1 cellular context compared by ENCODE assay signal in the genomic region with DNA sequence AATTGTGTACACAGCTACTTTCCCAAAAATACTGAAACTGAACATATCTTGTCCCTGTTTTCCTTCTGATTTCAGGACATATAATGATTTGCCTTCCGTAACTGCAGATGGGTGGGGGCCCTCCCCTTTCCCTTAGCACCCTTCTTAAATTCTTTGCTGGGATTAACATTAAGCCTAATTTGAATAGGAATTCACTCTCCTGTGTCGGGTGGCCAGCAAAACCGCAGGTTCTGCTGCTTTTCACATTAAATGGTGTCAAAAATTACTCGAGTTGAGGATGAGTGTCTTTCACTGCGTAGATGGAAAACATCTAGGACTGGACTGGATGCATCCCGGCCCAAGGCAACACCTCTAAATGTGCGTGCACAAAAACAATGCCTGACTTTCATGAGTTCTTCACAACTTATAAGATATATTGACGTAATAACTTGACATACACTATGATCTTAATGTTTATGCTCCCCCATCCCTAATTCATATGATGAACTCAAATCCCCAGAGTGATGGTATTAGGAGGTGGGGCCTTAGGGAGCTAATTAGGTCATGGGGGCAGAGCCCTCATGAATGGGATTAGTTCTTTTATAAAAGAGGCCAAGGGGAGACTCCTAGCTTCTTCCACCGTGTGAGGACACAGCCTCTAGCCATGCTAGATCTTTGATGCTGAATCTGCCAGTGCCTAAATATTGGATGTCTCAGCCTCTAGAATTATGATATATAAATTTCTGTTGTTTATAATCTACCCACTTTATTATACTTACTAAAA.
TF ChIP-seq lines count a peak whose summit lies in the region.

No MANE protein-coding gene starts in this region.

TF ChIP-seq in WTC11, 78 proteins besides CTCF, POLR2A, EP300 and RAD21 (continued from another document):
- TF ChIP-seq ZNF219 (CRISPR knock-in tag; IDR thresholded peaks at IDR 0.05; ENCODE audit: borderline replicate concordance) (no peak), PRRX2 (CRISPR knock-in tag; IDR thresholded peaks at IDR 0.05) (no peak), TCF7 (CRISPR knock-in tag; IDR thresholded peaks at IDR 0.05; ENCODE audit: low read depth) (no peak)
- TF ChIP-seq, protein P1, sequence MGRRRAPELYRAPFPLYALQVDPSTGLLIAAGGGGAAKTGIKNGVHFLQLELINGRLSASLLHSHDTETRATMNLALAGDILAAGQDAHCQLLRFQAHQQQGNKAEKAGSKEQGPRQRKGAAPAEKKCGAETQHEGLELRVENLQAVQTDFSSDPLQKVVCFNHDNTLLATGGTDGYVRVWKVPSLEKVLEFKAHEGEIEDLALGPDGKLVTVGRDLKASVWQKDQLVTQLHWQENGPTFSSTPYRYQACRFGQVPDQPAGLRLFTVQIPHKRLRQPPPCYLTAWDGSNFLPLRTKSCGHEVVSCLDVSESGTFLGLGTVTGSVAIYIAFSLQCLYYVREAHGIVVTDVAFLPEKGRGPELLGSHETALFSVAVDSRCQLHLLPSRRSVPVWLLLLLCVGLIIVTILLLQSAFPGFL (CRISPR knock-in tag; IDR thresholded peaks at IDR 0.05; ENCODE audit: borderline replicate concordance) = no peak
- TF ChIP-seq, protein P2, sequence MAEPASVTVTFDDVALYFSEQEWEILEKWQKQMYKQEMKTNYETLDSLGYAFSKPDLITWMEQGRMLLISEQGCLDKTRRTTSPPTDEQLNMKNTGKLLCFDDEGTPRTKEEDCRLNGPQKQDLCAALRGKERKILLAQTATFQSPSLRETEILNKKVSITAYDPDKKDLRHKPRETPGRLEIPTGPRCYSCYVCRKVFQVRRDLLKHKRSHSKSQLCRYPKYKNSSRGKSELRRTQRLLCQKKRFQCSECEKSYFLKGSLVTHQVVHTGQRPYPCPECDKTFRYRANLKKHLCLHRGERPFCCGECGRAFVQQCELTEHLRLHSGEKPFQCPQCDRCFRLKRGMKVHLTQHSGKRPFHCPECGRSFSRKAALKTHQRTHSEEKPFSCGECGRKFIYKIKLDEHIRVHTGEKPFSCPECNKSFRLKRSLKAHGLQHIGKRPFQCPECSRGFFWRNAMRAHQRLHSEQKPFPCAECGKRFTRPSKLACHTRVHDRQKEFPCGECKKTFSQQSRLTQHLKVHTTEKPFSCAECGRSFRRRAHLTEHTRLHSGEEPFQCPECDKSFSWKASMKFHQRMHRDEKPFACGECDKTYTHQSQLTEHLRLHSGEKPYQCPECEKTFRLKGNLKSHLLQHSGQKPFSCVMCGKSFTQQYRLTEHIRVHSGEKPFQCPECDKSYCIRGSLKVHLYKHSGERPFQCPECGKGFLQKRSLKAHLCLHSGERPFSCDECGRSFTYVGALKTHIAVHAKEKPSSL (CRISPR knock-in tag; conservative IDR thresholded peaks at IDR 0.05) = no peak
TF ChIP-seq in WTC11: peak in this region for 0.
